17 cellular contexts compared by ENCODE assay signal in genomic region chr6:134727068-134727467, GRCh38.
A peak's percentile ranks its signal among the peaks of the same experiment; 100 is the strongest.
DNase-seq lines count a peak whose midpoint lies in the region; ATAC-seq and TF ChIP-seq lines count a peak whose summit lies in the region.
"Had no signal": no experiment of that assay in that cellular context is flagged by ENCODE, and none has a peak within 500 bp of the region (broad histone marks: within the 10 kb centered on the region; RNA-seq: fewer than 3 reads in every experiment).

No MANE protein-coding gene starts in this region.

- no peak overlapping the region for H2AK9ac ChIP-seq in IMR-90 (replicated peaks; ENCODE audit: low read depth, low read length, poor library complexity)

- DNase-seq in COLO829 (ENCODE audit: low spot score) (peak; percentile 78), IMR-90 (peak; percentile 62), SHP77 treated with DMSO at 0.1 percent for 48 hours (lab: John Stamatoyannopoulos, UW) (peak; percentile 83), fibroblast of mammary gland (ENCODE audit: low read depth) (peak; percentile 16), DMS79 treated with DMSO at 0.1 percent for 48 hours (lab: John Stamatoyannopoulos, UW) (no peak), 8988T (no peak)
- DNase-seq: Calu3; CD4-positive, alpha-beta T cell; CD8-positive, alpha-beta memory T cell; COR-L47; DMS53; DND-41; GOT3; HFFc6 had no signal

- POLR2A ChIA-PET in IMR-90 (lab: Charles Lee; ENCODE audit: unreplicated experiment), result no interaction called here

- H4K20me1 ChIP-seq in IMR-90 (ENCODE audit: insufficient read depth, low read length), result no peaks in the 10 kb centered on the region
- H4K20me1 ChIP-seq: BLaER1 had no signal

- H3K27me3 ChIP-seq in IMR-90 (ENCODE audit: control insufficient read depth, insufficient read depth, low read length), result no peaks in the 10 kb centered on the region
- H3K27me3 ChIP-seq: BLaER1 had no signal

- H2BK5ac ChIP-seq in IMR-90 (ENCODE audit: low read depth, low read length, poor library complexity, severe bottlenecking), result peak overlapping the region; percentile 51

- peak overlapping the region; percentile 84; the same call in 1 of the 2 replicates for H2BK120ac ChIP-seq in IMR-90 (ENCODE audit: low read depth, low read length)

- H4K5ac ChIP-seq in IMR-90 (ENCODE audit: low read depth, low read length), result no peak overlapping the region

- H3K23ac ChIP-seq in IMR-90 (ENCODE audit: low read depth, low read length), result no peak overlapping the region

- no CpG with 5 or more reads among the region's 1 CpG for WGBS in IMR-90 (ENCODE audit: extremely low coverage in 2 of 2, insufficient read length in 1 of 2), 2 experiments

- TF ChIP-seq POLR2A in IMR-90 (IDR thresholded peaks at IDR 0.05; ENCODE audit: low read depth, low read length), result no peak

- peak overlapping the region in 1 of 2 experiments; percentile 96; a peak in 1 of 4 replicates for H4K8ac ChIP-seq in IMR-90 (ENCODE audit: low read depth in 2 of 2, low read length in 2 of 2)

- 0 out of 3 replicates have a peak overlapping the region, but pooled peaks have one; percentile 99 for H2BK15ac ChIP-seq in IMR-90 (ENCODE audit: low read depth, low read length)

- BruUV-seq in IMR-90 (replicated peaks; lab: Mats Ljungman, UMichigan), result no TSS peak

- no peak overlapping the region for H3K4ac ChIP-seq in IMR-90 (ENCODE audit: low read depth, low read length)

- H4K91ac ChIP-seq in IMR-90 (ENCODE audit: insufficient read depth, low read depth, low read length), result peak overlapping the region; percentile 81; the same call in 1 of the 2 replicates

- H3K9ac ChIP-seq in IMR-90 (ENCODE audit: low read depth, low read length), result no peak overlapping the region
- H3K9ac ChIP-seq: BLaER1 had no signal

- in situ Hi-C loops in IMR-90 (cut with MboI; ENCODE audit: low sequenced_read_pairs), result no loop called here

- no peak overlapping the region for H2AK5ac ChIP-seq in IMR-90 (ENCODE audit: low read depth, low read length)

- no peak overlapping the region for H3K4me3 ChIP-seq in IMR-90 (ENCODE audit: insufficient read depth, low read depth, low read length)
- no peak overlapping the region for H3K4me3 ChIP-seq in fibroblast of mammary gland (ENCODE audit: control insufficient read depth, low read depth, low read length)
- H3K4me3 ChIP-seq: BLaER1, HAP-1 had no signal

- no peaks in the 10 kb centered on the region for H3K36me3 ChIP-seq in IMR-90 (ENCODE audit: control insufficient read depth, insufficient read depth, low read length)
- H3K36me3 ChIP-seq: BLaER1, HAP-1 had no signal

- no peaks in the 10 kb centered on the region; a peak in 1 of 4 replicates for H3K79me1 ChIP-seq in IMR-90 (ENCODE audit: low read depth in 1 of 2, low read length in 2 of 2)

- intact Hi-C loops in IMR-90 (cut with micrococcal nuclease), result no loop called here

- no peaks in the 10 kb centered on the region; the same call in 1 of the 2 replicates for H3K9me1 ChIP-seq in IMR-90 (ENCODE audit: insufficient read depth, low read length)

- no peak overlapping the region for H3K27ac ChIP-seq in IMR-90 (ENCODE audit: insufficient read depth, low read length)
- H3K27ac ChIP-seq: BLaER1 had no signal

- CTCF ChIA-PET in IMR-90 (lab: Yijun Ruan, JAX), result no interaction called here

- ATAC-seq in IMR-90 (ENCODE audit: low read depth) (no peak), HG02870 (IDR thresholded peaks at IDR 0.05; ENCODE audit: unreplicated experiment) (no peak)

- dilution Hi-C loops in IMR-90 (cut with HindIII; ENCODE audit: low sequenced_read_pairs, unreplicated experiment), result no loop called here

- H3K9me3 ChIP-seq in IMR-90 (ENCODE audit: control insufficient read depth, insufficient read depth, low read length), result no peaks in the 10 kb centered on the region
- H3K9me3 ChIP-seq: BLaER1, HAP-1 had no signal

- H3K14ac ChIP-seq in IMR-90 (replicated peaks; ENCODE audit: low read depth, low read length), result no peak overlapping the region

- H2AFZ ChIP-seq in IMR-90 (replicated peaks; ENCODE audit: low read length, poor library complexity), result no peak overlapping the region

- H3K56ac ChIP-seq in IMR-90 (ENCODE audit: extremely low read depth, insufficient read depth, low read length), result no peak overlapping the region

- H2BK20ac ChIP-seq in IMR-90 (ENCODE audit: low read depth, low read length), result no peak overlapping the region

- H3K4me2 ChIP-seq in IMR-90 (ENCODE audit: low read depth, low read length), result no peak overlapping the region
- H3K4me2 ChIP-seq: BLaER1 had no signal

- TF ChIP-seq CTCF in IMR-90 (conservative IDR thresholded peaks at IDR 0.05; ENCODE audit: low read depth, low read length), result no peak
- no peak for TF ChIP-seq CTCF in fibroblast of mammary gland (conservative IDR thresholded peaks at IDR 0.05; ENCODE audit: control insufficient read depth, insufficient read depth, low read depth, low read length)

- no peak for TF ChIP-seq RAD21 in IMR-90 (IDR thresholded peaks at IDR 0.05; ENCODE audit: low read length)

- no peak overlapping the region for H3K18ac ChIP-seq in IMR-90 (ENCODE audit: low read depth, low read length)

- H3K4me1 ChIP-seq in IMR-90 (ENCODE audit: control insufficient read depth, insufficient read depth, low read length), result peaks cover 17% of the 10 kb centered on the region

TF ChIP-seq in IMR-90, 13 proteins besides CTCF, POLR2A, EP300 and RAD21:
- TF ChIP-seq CHD1 (IDR thresholded peaks at IDR 0.05; ENCODE audit: low read depth, low read length), result no peak
- no peak for TF ChIP-seq CEBPB (IDR thresholded peaks at IDR 0.05; ENCODE audit: low read depth, low read length)
- no peak for TF ChIP-seq MAFK (IDR thresholded peaks at IDR 0.05; ENCODE audit: low read depth, low read length)
- no peak for TF ChIP-seq NFE2L2 (IDR thresholded peaks at IDR 0.05; ENCODE audit: low read depth, low read length)
- no peak for TF ChIP-seq SMC3 (IDR thresholded peaks at IDR 0.05; ENCODE audit: low read depth, low read length)
- no peak for TF ChIP-seq BHLHE40 (IDR thresholded peaks at IDR 0.05; ENCODE audit: low read depth, low read length)
- TF ChIP-seq RFX5 (IDR thresholded peaks at IDR 0.05; ENCODE audit: low read depth, low read length), result no peak
- TF ChIP-seq MAZ (IDR thresholded peaks at IDR 0.05; ENCODE audit: borderline replicate concordance, low read depth, low read length), result no peak
- TF ChIP-seq MXI1 (IDR thresholded peaks at IDR 0.05; ENCODE audit: borderline replicate concordance, low read depth, low read length), result no peak
- TF ChIP-seq USF2 (IDR thresholded peaks at IDR 0.05; ENCODE audit: low read depth, low read length), result no peak
- TF ChIP-seq ELK1 (IDR thresholded peaks at IDR 0.05; ENCODE audit: borderline replicate concordance, low read depth, low read length), result no peak
- no peak for TF ChIP-seq RCOR1 (IDR thresholded peaks at IDR 0.05; ENCODE audit: insufficient replicate concordance, low read length)
- TF ChIP-seq FOS (IDR thresholded peaks at IDR 0.05; ENCODE audit: low read depth, low read length), result no peak

Comparison
In these comparisons a context has a peak if more than half of its experiments do, and no peak if none do; other contexts are left out.
1. DNase-seq: peak in COLO829 (single experiment), IMR-90 (single experiment), SHP77 treated with DMSO at 0.1 percent for 48 hours (single experiment) and fibroblast of mammary gland (single experiment); none in DMS79 treated with DMSO at 0.1 percent for 48 hours (single experiment) and 8988T (single experiment).